In genomic region chr19:14031719-14032480, GRCh38 we compare ENCODE assay signal across 7 cellular contexts.
DNase-seq lines count a peak whose midpoint lies in the region; ATAC-seq and TF ChIP-seq lines count a peak whose summit lies in the region.

IL27RA (plus strand) TSS chr19:14031762; CDS start chr19:14031873, 111 bp downstream.

- TF ChIP-seq CTCF in GM12874 (IDR thresholded peaks at IDR 0.05; ENCODE audit: insufficient read depth, low read depth, low read length) = peak; percentile 87

- peaks cover 0 to 12% of the 10 kb centered on the region in 2 donors for H3K4me1 ChIP-seq in muscle layer of duodenum (ENCODE audit: control insufficient read depth in 1 of 2, insufficient read depth in 2 of 2, low read length in 2 of 2)

- H3K36me3 ChIP-seq in muscle layer of duodenum (ENCODE audit: control insufficient read depth in 1 of 2, insufficient read depth in 2 of 2, low read length in 2 of 2) = no peaks in the 10 kb centered on the region

- peak; percentile 70 for DNase-seq in NOMO-1 treated with DMSO at 0.1 percent for 48 hours (lab: John Stamatoyannopoulos, UW; ENCODE audit: unreplicated experiment)
- peak; percentile 57 for DNase-seq in activated CD8-positive, alpha-beta memory T cell treated with anti-CD3 and anti-CD28 coated beads, Interleukin-2, amount 50 U/mL, for 1 hour (ENCODE audit: extremely low read depth)
- DNase-seq in epidermal melanocyte (ENCODE audit: insufficient read length, low spot score) = peak; percentile 44
- peak; percentile 58 to 68 for DNase-seq in stimulated activated CD8-positive, alpha-beta memory T cell treated with anti-CD3 and anti-CD28 coated beads, Interleukin-7, amount 100 ng/mL, for 48 hours (ENCODE audit: extremely low read depth in 1 of 2, low read depth in 1 of 2)

- peaks cover 4% of the 10 kb centered on the region for H3K27me3 ChIP-seq in muscle layer of duodenum (ENCODE audit: low read depth, low read length)

- no peak within 1 kb of the TSS for H3K27ac ChIP-seq in muscle layer of duodenum (ENCODE audit: low read length)

- peak; percentile 59 for ATAC-seq in HG03066 (IDR thresholded peaks at IDR 0.05; ENCODE audit: low read depth, unreplicated experiment)

- no peaks in the 10 kb centered on the region for H3K9me3 ChIP-seq in muscle layer of duodenum (ENCODE audit: control insufficient read depth in 1 of 2, low read length in 2 of 2)

- peak within 1 kb of the TSS; percentile 57 to 68 for H3K4me3 ChIP-seq in muscle layer of duodenum (ENCODE audit: low read depth in 1 of 2, low read length in 2 of 2)
